In the genomic region with DNA sequence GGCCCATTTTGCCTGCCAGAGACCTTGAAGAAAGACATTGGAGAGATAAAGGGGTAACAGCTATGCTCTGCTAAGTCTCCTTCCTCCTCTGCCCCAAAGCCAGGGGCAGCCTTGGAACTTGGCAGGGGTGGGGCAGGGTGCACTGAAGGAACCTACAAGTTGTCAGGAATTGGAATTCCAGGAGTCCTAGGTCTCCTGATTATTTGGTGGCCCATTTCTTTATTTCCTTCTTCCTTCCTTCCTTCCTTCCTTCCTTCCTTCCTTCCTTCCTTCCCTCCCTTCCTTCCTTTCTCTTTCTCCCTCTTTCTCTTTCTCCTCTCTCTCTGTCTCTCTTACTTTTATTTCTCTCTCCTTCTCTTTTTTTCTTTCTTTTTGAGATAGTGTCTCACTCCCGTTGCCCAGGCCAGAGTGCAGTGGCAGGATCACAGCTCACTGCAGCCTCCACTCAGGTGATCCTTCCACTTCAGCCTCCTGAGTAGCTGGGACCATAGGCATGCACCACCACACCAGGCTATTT, we compare ENCODE assay signal across 23 cellular contexts. TPM values are rescaled to one million over a fixed set of nuclear protein-coding genes. Genes with fewer than 3 reads are reported as not detected.
A peak's percentile ranks its signal among the peaks of the same experiment; 100 is the strongest.
DNase-seq lines count a peak whose midpoint lies in the region; ATAC-seq and TF ChIP-seq lines count a peak whose summit lies in the region.
"Had no signal": no experiment of that assay in that cellular context is flagged by ENCODE, and none has a peak within 500 bp of the region (broad histone marks: within the 10 kb centered on the region; RNA-seq: fewer than 3 reads in every experiment).

No MANE protein-coding gene starts in this region.

- H3K9me2 ChIP-seq in Loucy (replicated peaks; ENCODE audit: low read depth, low read length), result no peaks in the 10 kb centered on the region

- H3K27me3 Mint-ChIP-seq in dendritic cell treated with granulocyte-macrophage colony-stimulating factor and Interleukin-4, amounts not matched to agents 40 ng/mL and 50 ng/mL, for 4 days, result no peaks in the 10 kb centered on the region
- H3K27me3 Mint-ChIP-seq in neural crest cell (ENCODE audit: low read depth), result no peaks in the 10 kb centered on the region
- H3K27me3 Mint-ChIP-seq in activated T-cell treated with anti-CD3 and anti-CD28 coated beads, Interleukin-2, amount 50 U/mL, for 4 hours (ENCODE audit: low read depth), result peaks cover 62% of the 10 kb centered on the region

- H3K4me2 ChIP-seq in Loucy (ENCODE audit: low read depth, low read length, poor library complexity, severe bottlenecking), result no peak overlapping the region

- H3K36me3 Mint-ChIP-seq in dendritic cell treated with granulocyte-macrophage colony-stimulating factor and Interleukin-4, amounts not matched to agents 40 ng/mL and 50 ng/mL, for 4 days (ENCODE audit: low read depth), result peaks cover 5% of the 10 kb centered on the region
- no peaks in the 10 kb centered on the region for H3K36me3 Mint-ChIP-seq in neural crest cell (ENCODE audit: low read depth)
- no peaks in the 10 kb centered on the region for H3K36me3 Mint-ChIP-seq in activated T-cell treated with anti-CD3 and anti-CD28 coated beads, Interleukin-2, amount 50 U/mL, for 4 hours (ENCODE audit: insufficient read depth)
- H3K36me3 Mint-ChIP-seq: activated naive CD8-positive, alpha-beta T cell treated with anti-CD3 and anti-CD28 coated beads, Interleukin-2, amount 10 ng/mL, durations not matched to agents 7 days and 5 days; memory B cell; naive thymus-derived CD4-positive, alpha-beta T cell had no signal

- H3K27ac Mint-ChIP-seq in dendritic cell treated with granulocyte-macrophage colony-stimulating factor and Interleukin-4, amounts not matched to agents 40 ng/mL and 50 ng/mL, for 4 days, result peak overlapping the region; percentile 93
- peak overlapping the region; percentile 94 for H3K27ac Mint-ChIP-seq in neural crest cell (ENCODE audit: unreplicated experiment)
- H3K27ac Mint-ChIP-seq: activated naive CD8-positive, alpha-beta T cell treated with anti-CD3 and anti-CD28 coated beads, Interleukin-2, amount 10 ng/mL, durations not matched to agents 7 days and 5 days; activated T-helper 2 cell treated with anti-CD3 and anti-CD28 coated beads, Interferon-gamma antibody, Interleukin-2, Interleukin-4, amounts not matched to agents 10 μg/mL and 5 μg/mL and 100 μg/mL, durations not matched to agents 14 hours and 24 hours and 36 hours; memory B cell; naive thymus-derived CD4-positive, alpha-beta T cell had no signal

- peak overlapping the region; percentile 35 for H3K9ac ChIP-seq in Loucy (ENCODE audit: low read depth, low read length, poor library complexity, severe bottlenecking)

- intact Hi-C loops in dendritic cell treated with granulocyte-macrophage colony-stimulating factor and Interleukin-4, amounts not matched to agents 40 ng/mL and 50 ng/mL, for 4 days (cut with micrococcal nuclease), result loop anchor here (2.0 kb wide), 1 partner anchor 14 kb away; no protein-coding TSS in a partner anchor
- intact Hi-C loops in tibial artery (cut with DNase I; ENCODE audit: low total_unique reads), result no loop called here

- ATAC-seq in HG03135 (IDR thresholded peaks at IDR 0.05; ENCODE audit: unreplicated experiment), result no peak
- ATAC-seq in activated T-cell treated with anti-CD3 and anti-CD28 coated beads, Interleukin-2, amount 50 U/mL, for 4 hours, result no peak
- ATAC-seq: esophagus mucosa; gastrocnemius medialis; naive thymus-derived CD4-positive, alpha-beta T cell had no signal

- peak overlapping the region; percentile 30 for H3K4me3 Mint-ChIP-seq in dendritic cell treated with granulocyte-macrophage colony-stimulating factor and Interleukin-4, amounts not matched to agents 40 ng/mL and 50 ng/mL, for 4 days
- H3K4me3 Mint-ChIP-seq in neural crest cell, result no peak overlapping the region
- no peak overlapping the region for H3K4me3 Mint-ChIP-seq in activated T-cell treated with anti-CD3 and anti-CD28 coated beads, Interleukin-2, amount 50 U/mL, for 4 hours
- H3K4me3 Mint-ChIP-seq: activated naive CD8-positive, alpha-beta T cell treated with anti-CD3 and anti-CD28 coated beads, Interleukin-2, amount 10 ng/mL, durations not matched to agents 7 days and 5 days; memory B cell; naive thymus-derived CD4-positive, alpha-beta T cell had no signal

- no peaks in the 10 kb centered on the region for H3K9me3 ChIP-seq in Loucy (ENCODE audit: insufficient read depth, low read depth, low read length)
- H3K9me3 ChIP-seq in tibial artery, result no peaks in the 10 kb centered on the region
- H3K9me3 ChIP-seq: gastrocnemius medialis, suprapubic skin had no signal

- TF ChIP-seq CTCF in Loucy (conservative IDR thresholded peaks at IDR 0.05; ENCODE audit: low read length) (no peak), neural crest cell (conservative IDR thresholded peaks at IDR 0.05) (no peak), tibial artery (IDR thresholded peaks at IDR 0.05) (no peak)

- H3K36me3 ChIP-seq in Loucy (ENCODE audit: insufficient read depth, low read length), result no peaks in the 10 kb centered on the region
- H3K36me3 ChIP-seq in tibial artery, result no peaks in the 10 kb centered on the region
- H3K36me3 ChIP-seq: gastrocnemius medialis, suprapubic skin had no signal

- no peaks in the 10 kb centered on the region for H3F3A ChIP-seq in Loucy (ENCODE audit: low read depth)

- no peak overlapping the region for H3K4me3 ChIP-seq in Loucy (ENCODE audit: low read length, poor library complexity, severe bottlenecking)
- no peak overlapping the region for H3K4me3 ChIP-seq in tibial artery
- H3K4me3 ChIP-seq: gastrocnemius medialis, suprapubic skin had no signal

- DNase-seq in neural crest cell (ENCODE audit: low read depth, low spot score) (no peak), tibial artery (no peak)
- no peak for DNase-seq in stimulated activated CD4-positive, alpha-beta T cell treated with anti-CD3 and anti-CD28 coated beads, Interleukin-4, amount 100 ng/mL, for 4 hours
- DNase-seq in activated T-cell treated with anti-CD3 and anti-CD28 coated beads, Interleukin-2, amount 50 U/mL, for 4 hours, result no peak
- DNase-seq: activated CD4-positive, alpha-beta T cell treated with anti-CD3 and anti-CD28 coated beads, Interleukin-2, amount 50 U/mL, for 4 hours; activated CD8-positive, alpha-beta memory T cell treated with anti-CD3 and anti-CD28 coated beads, Interleukin-2, amount 50 U/mL, for 4 hours; activated naive CD8-positive, alpha-beta T cell treated with anti-CD3 and anti-CD28 coated beads, Interleukin-2, amount 10 ng/mL, durations not matched to agents 7 days and 5 days; DMS79 treated with DMSO at 0.1 percent for 48 hours; effector CD8-positive, alpha-beta T cell; kidney glomerular epithelial cell; naive thymus-derived CD4-positive, alpha-beta T cell; NCI-H1436 treated with DMSO at 0.1 percent for 48 hours; NCI-H526 treated with DMSO at 0.1 percent for 48 hours; posterior cingulate gyrus had no signal

- H3K4me1 Mint-ChIP-seq in dendritic cell treated with granulocyte-macrophage colony-stimulating factor and Interleukin-4, amounts not matched to agents 40 ng/mL and 50 ng/mL, for 4 days (ENCODE audit: low read depth), result peaks cover 82% of the 10 kb centered on the region
- H3K4me1 Mint-ChIP-seq in neural crest cell, result peaks cover 76% of the 10 kb centered on the region
- no peaks in the 10 kb centered on the region for H3K4me1 Mint-ChIP-seq in activated T-cell treated with anti-CD3 and anti-CD28 coated beads, Interleukin-2, amount 50 U/mL, for 4 hours (ENCODE audit: low read depth)
- H3K4me1 Mint-ChIP-seq: memory B cell had no signal

- H3K79me2 ChIP-seq in Loucy (ENCODE audit: insufficient read depth, low read length), result no peaks in the 10 kb centered on the region

- H2AFZ ChIP-seq in Loucy (ENCODE audit: low read length), result no peak overlapping the region

- H3K9me3 Mint-ChIP-seq in dendritic cell treated with granulocyte-macrophage colony-stimulating factor and Interleukin-4, amounts not matched to agents 40 ng/mL and 50 ng/mL, for 4 days, result no peaks in the 10 kb centered on the region
- H3K9me3 Mint-ChIP-seq in neural crest cell, result peaks cover 3% of the 10 kb centered on the region
- no peaks in the 10 kb centered on the region for H3K9me3 Mint-ChIP-seq in activated T-cell treated with anti-CD3 and anti-CD28 coated beads, Interleukin-2, amount 50 U/mL, for 4 hours
- H3K9me3 Mint-ChIP-seq: activated naive CD8-positive, alpha-beta T cell treated with anti-CD3 and anti-CD28 coated beads, Interleukin-2, amount 10 ng/mL, durations not matched to agents 7 days and 5 days; activated T-helper 2 cell treated with anti-CD3 and anti-CD28 coated beads, Interferon-gamma antibody, Interleukin-2, Interleukin-4, amounts not matched to agents 10 μg/mL and 5 μg/mL and 100 μg/mL, durations not matched to agents 14 hours and 24 hours and 36 hours; memory B cell; naive thymus-derived CD4-positive, alpha-beta T cell had no signal

- no peak overlapping the region for H3K27ac ChIP-seq in tibial artery
- H3K27ac ChIP-seq: gastrocnemius medialis, RWPE1, suprapubic skin had no signal

- H4K20me1 ChIP-seq in Loucy (ENCODE audit: insufficient read depth, low read length, poor library complexity, severe bottlenecking), result no peaks in the 10 kb centered on the region

- H3K4me1 ChIP-seq in Loucy (ENCODE audit: insufficient read depth, low read length, poor library complexity, severe bottlenecking) (peaks cover 29% of the 10 kb centered on the region), tibial artery (peaks cover 0 to under 1% (median 0%) of the 10 kb centered on the region in 4 donors)
- H3K4me1 ChIP-seq: gastrocnemius medialis had no signal

- no peaks in the 10 kb centered on the region for H3K27me3 ChIP-seq in Loucy (ENCODE audit: insufficient read depth, low read length, poor library complexity, severe bottlenecking)
- no peaks in the 10 kb centered on the region for H3K27me3 ChIP-seq in tibial artery

RNA-seq across cellular contexts. Expression of a gene that starts 8.5 kb away (rescaled TPM):
- 93.5 and 96.2 TPM in 2 replicates for total RNA-seq in neural crest cell
- under 1 TPM in 1 of 3 donors, not detected in 2; 0.08 TPM for total RNA-seq in activated T-cell treated with anti-CD3 and anti-CD28 coated beads, Interleukin-2, amount 50 U/mL, for 4 hours

RNA-seq across cellular contexts. Expression of a gene that starts 45.6 kb away (rescaled TPM):
- total RNA-seq in neural crest cell, result 47.0 and 52.9 TPM in 2 replicates
- total RNA-seq in activated T-cell treated with anti-CD3 and anti-CD28 coated beads, Interleukin-2, amount 50 U/mL, for 4 hours, result 10 to 100 TPM; 38.2 to 43.3 (median 41.9) TPM

Comparison
In these comparisons a context has a peak if more than half of its experiments do, and no peak if none do; other contexts are left out.
1. RNA of a gene that starts 8.5 kb away (total RNA-seq): 93.5 to 96.2 TPM in neural crest cell; 0.08 TPM in activated T-cell treated with anti-CD3 and anti-CD28 coated beads, Interleukin-2, amount 50 U/mL, for 4 hours; every median in the first group is over 10 times any median in the second.